Comparison of ENCODE assay signal across 10 cellular contexts in genomic region chr15:33154366-33155166, GRCh38. TPM values are rescaled to one million over a fixed set of nuclear protein-coding genes. Genes with fewer than 3 reads are reported as not detected.
DNase-seq lines count a peak whose midpoint lies in the region; ATAC-seq and TF ChIP-seq lines count a peak whose summit lies in the region.
"Had no signal": no experiment of that assay in that cellular context is flagged by ENCODE, and none has a peak within 500 bp of the region (broad histone marks: within the 10 kb centered on the region; RNA-seq: fewer than 3 reads in every experiment).

No MANE protein-coding gene starts in this region.

- H3K27me3 Mint-ChIP-seq in mesothelial cell of epicardium (ENCODE audit: low read depth): no peaks in the 10 kb centered on the region

- peaks cover 24% of the 10 kb centered on the region for H3K27me3 ChIP-seq in A673 (replicated peaks; ENCODE audit: insufficient read depth, low read depth, low read length, poor library complexity)

- no peaks in the 10 kb centered on the region for H3K9me3 ChIP-seq in A673 (ENCODE audit: low read depth, low read length, poor library complexity, severe bottlenecking)

- H3K4me1 Mint-ChIP-seq in mesothelial cell of epicardium: peaks cover 21% of the 10 kb centered on the region

- H3K36me3 Mint-ChIP-seq in mesothelial cell of epicardium: no peaks in the 10 kb centered on the region

- POLR2A ChIA-PET in A673 (lab: Charles Lee; ENCODE audit: low non-redundant PET): no interaction called here

- TF ChIP-seq CTCF in A673 (conservative IDR thresholded peaks at IDR 0.05; ENCODE audit: low read depth, low read length): no peak
- TF ChIP-seq CTCF in NB4 (IDR thresholded peaks at IDR 0.05; ENCODE audit: low read depth, low read length): no peak
- no peak for TF ChIP-seq CTCF in mesothelial cell of epicardium (IDR thresholded peaks at IDR 0.05; ENCODE audit: unreplicated experiment)

- no peak for ATAC-seq in GM21526 (IDR thresholded peaks at IDR 0.05; ENCODE audit: low FRiP score, unreplicated experiment)

- H3K27ac ChIP-seq in A673 (ENCODE audit: low read depth, low read length, poor library complexity, severe bottlenecking): no peak overlapping the region

- CTCF ChIA-PET in A673 (lab: Charles Lee): no interaction called here

- no TSS peak for BruUV-seq in A673 (replicated peaks; lab: Mats Ljungman, UMichigan)

- H3K27ac Mint-ChIP-seq in mesothelial cell of epicardium: no peak overlapping the region

- H3K4me3 ChIP-seq in A673 (ENCODE audit: low read depth, low read length, poor library complexity, severe bottlenecking) (no peak overlapping the region), NB4 (ENCODE audit: low read depth, low read length) (no peak overlapping the region)

- intact Hi-C loops in A673 (cut with micrococcal nuclease; ENCODE audit: unreplicated experiment): no loop called here

- no peak for TF ChIP-seq POLR2A in NB4 (IDR thresholded peaks at IDR 0.05; ENCODE audit: extremely low read depth, insufficient read length)

- DNase-seq in A673 (ENCODE audit: low spot score) (peak; percentile 20), NB4 (ENCODE audit: low read depth) (peak; percentile 38), dedifferentiated amniotic fluid mesenchymal stem cell (ENCODE audit: extremely low spot score) (peak; percentile 29), mucosa of gallbladder (ENCODE audit: low spot score) (peak; percentile 49), mesothelial cell of epicardium (ENCODE audit: low spot score in 2 of 2, unreplicated experiment in 2 of 2) (no peak), Kasumi-1 (lab: John Stamatoyannopoulos, UW) (no peak), NCI-H1105 treated with DMSO at 0.1 percent for 48 hours (lab: John Stamatoyannopoulos, UW) (no peak)
- DNase-seq: activated CD4-positive, CD25-positive, alpha-beta regulatory T cell treated with anti-CD3 and anti-CD28 coated beads, Interleukin-2, amount 50 U/mL, for 72 hours; NCI-H1048 had no signal

- no peaks in the 10 kb centered on the region for H3K4me1 ChIP-seq in A673 (ENCODE audit: insufficient read depth, low read length, poor library complexity, severe bottlenecking)

- no peaks in the 10 kb centered on the region for H3K36me3 ChIP-seq in A673 (ENCODE audit: insufficient read depth, low read length, poor library complexity, severe bottlenecking)

- no peaks in the 10 kb centered on the region for H3K9me3 Mint-ChIP-seq in mesothelial cell of epicardium

- no peak overlapping the region for H3K4me3 Mint-ChIP-seq in mesothelial cell of epicardium

RNA-seq across cellular contexts. Expression of gene FMN1, which starts 39.9 kb away (rescaled TPM):
- 0.09 and 0.37 TPM in 2 replicates for total RNA-seq in A673 (2021)
- total RNA-seq in mucosa of gallbladder: 18.2 TPM
- total RNA-seq in mesothelial cell of epicardium: 1.1 to 1.6 TPM (median 1.2 TPM) in 3 replicates

Comparison
In these comparisons a context has a peak if more than half of its experiments do, and no peak if none do; other contexts are left out.
1. DNase-seq: peak in A673 (single experiment), NB4 (single experiment), dedifferentiated amniotic fluid mesenchymal stem cell (single experiment) and mucosa of gallbladder (single experiment); none in mesothelial cell of epicardium (0 of 2), Kasumi-1 (0 of 2) and NCI-H1105 treated with DMSO at 0.1 percent for 48 hours (single experiment).